In genomic region chr4:83686166-83686565, GRCh38 we compare ENCODE assay signal across 22 cellular contexts.
A peak's percentile ranks its signal among the peaks of the same experiment; 100 is the strongest.
DNase-seq lines count a peak whose midpoint lies in the region; ATAC-seq, FAIRE-seq and TF ChIP-seq lines count a peak whose summit lies in the region.
"Had no signal": no experiment of that assay in that cellular context is flagged by ENCODE, and none has a peak within 500 bp of the region (broad histone marks: within the 10 kb centered on the region; RNA-seq: fewer than 3 reads in every experiment).

No MANE protein-coding gene starts in this region.

- no peaks in the 10 kb centered on the region for H3K27me3 ChIP-seq in bronchial epithelial cell (ENCODE audit: control insufficient read depth, insufficient read depth, low read length)
- H3K27me3 ChIP-seq: BLaER1, stomach, upper lobe of left lung had no signal

- FAIRE-seq in bronchial epithelial cell (lab: Jason Lieb, UNC): no peak
- FAIRE-seq: G401.6, GM12892 had no signal

- no peaks in the 10 kb centered on the region for H3K36me3 ChIP-seq in bronchial epithelial cell (ENCODE audit: control insufficient read depth, insufficient read depth, low read length)
- H3K36me3 ChIP-seq: BLaER1, stomach, upper lobe of left lung, WERI-Rb-1 had no signal

- H3K4me3 ChIP-seq in bronchial epithelial cell (ENCODE audit: low read depth, low read length) (no peak overlapping the region), skeletal muscle cell (ENCODE audit: low read depth, low read length) (no peak overlapping the region)
- H3K4me3 ChIP-seq: BLaER1, skin epidermis, stomach, upper lobe of left lung had no signal

- TF ChIP-seq CTCF in bronchial epithelial cell (IDR thresholded peaks at IDR 0.05; ENCODE audit: insufficient read depth, low read length, severe bottlenecking): no peak

- ATAC-seq in Right ventricle myocardium inferior (no peak), GM21360 (IDR thresholded peaks at IDR 0.05; ENCODE audit: unreplicated experiment) (no peak)
- ATAC-seq: effector memory CD8-positive, alpha-beta T cell; natural killer cell had no signal

- DNase-seq in GM03348 (ENCODE audit: low spot score): peak; percentile 29
- DNase-seq in LHCN-M2 (ENCODE audit: low read depth): peak; percentile 1
- peak; percentile 55 for DNase-seq in bronchial epithelial cell (ENCODE audit: low read depth)
- peak; percentile 36 for DNase-seq in skeletal muscle cell (ENCODE audit: low read depth)
- no peak for DNase-seq in Right ventricle myocardium inferior (ENCODE audit: missing footprints)
- no peak for DNase-seq in DMS153 (lab: John Stamatoyannopoulos, UW)
- DNase-seq in DMS53 (lab: John Stamatoyannopoulos, UW): no peak
- DNase-seq: activated CD4-positive, alpha-beta memory T cell treated with anti-CD3 and anti-CD28 coated beads for 36 hours; activated naive CD4-positive, alpha-beta T cell; activated T-cell treated with anti-CD3 and anti-CD28 coated beads, Interleukin-2, amount 50 U/mL, for 1 hour; anterior cingulate cortex; effector memory CD8-positive, alpha-beta T cell; natural killer cell; NCI-H69; stomach; upper lobe of left lung; WERI-Rb-1 had no signal

- intact Hi-C loops in Right ventricle myocardium inferior (cut with DNase I): no loop called here

Comparison
In these comparisons a context has a peak if more than half of its experiments do, and no peak if none do; other contexts are left out.
1. DNase-seq: peak in GM03348 (single experiment), LHCN-M2 (single experiment), bronchial epithelial cell (single experiment) and skeletal muscle cell (single experiment); none in Right ventricle myocardium inferior (single experiment), DMS153 (single experiment) and DMS53 (single experiment).